In the genomic region with DNA sequence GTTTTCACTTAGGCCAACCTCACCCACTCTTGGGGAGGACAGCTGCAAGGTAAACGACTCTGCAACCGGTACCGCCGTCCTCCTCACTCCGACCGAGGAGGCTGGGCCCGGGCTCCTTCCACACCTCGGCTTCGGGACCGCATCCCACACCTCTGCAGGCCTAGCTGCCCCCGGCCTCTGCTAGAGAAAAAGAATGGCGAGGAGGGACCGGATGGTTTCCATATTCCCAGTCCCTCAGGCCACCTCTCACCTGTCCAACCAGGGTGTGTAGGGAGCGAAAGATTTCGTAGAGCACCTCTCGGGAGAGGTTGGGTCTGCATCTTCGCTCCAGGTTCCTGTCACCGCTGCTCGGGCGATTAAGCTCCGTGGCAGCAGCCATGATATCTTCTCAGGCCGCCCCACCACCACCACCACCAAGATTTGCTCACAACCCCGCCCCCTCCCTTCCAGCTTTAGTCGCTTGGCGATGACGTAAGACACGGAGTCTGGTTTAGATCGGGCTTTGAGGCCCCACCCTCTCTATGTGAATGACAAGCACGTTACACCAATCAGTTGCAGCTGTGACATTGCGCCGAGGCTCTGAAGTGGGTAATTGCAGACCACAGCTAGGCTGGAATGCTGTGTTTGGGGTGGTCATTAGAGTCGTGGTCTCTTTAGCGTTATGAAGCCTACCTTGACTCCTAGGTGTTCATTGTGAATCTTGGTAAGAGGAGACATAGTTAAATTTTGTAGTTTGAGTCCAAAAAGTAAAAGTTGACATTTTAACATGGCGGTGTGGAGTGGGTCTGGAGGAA, we compare ENCODE assay signal across 1 cellular context.
A peak's percentile ranks its signal among the peaks of the same experiment; 100 is the strongest.
TF ChIP-seq lines count a peak whose summit lies in the region.

Gene MBIP (minus strand): TSS at position 428 of the 794 bp plus-strand sequence. CDS start 49 bp downstream, at position 379.

TF ChIP-seq in HepG2, 621 proteins besides CTCF, POLR2A, EP300 and RAD21 (continued from another document and continues in another):
- TF ChIP-seq DMTF1 (CRISPR knock-in tag; IDR thresholded peaks at IDR 0.05) = no peak
- TF ChIP-seq TEF (CRISPR knock-in tag; IDR thresholded peaks at IDR 0.05) = peak; percentile 29; the same call in 1 of the 2 replicates
- TF ChIP-seq ZBTB38 (CRISPR knock-in tag; IDR thresholded peaks at IDR 0.05) = peak; percentile 86
- peak; percentile 95; the same call in 1 of the 2 replicates for TF ChIP-seq ZNF556 (CRISPR knock-in tag; IDR thresholded peaks at IDR 0.05; ENCODE audit: borderline replicate concordance)
- no peak for TF ChIP-seq ZNF615 (CRISPR knock-in tag; IDR thresholded peaks at IDR 0.05; ENCODE audit: borderline replicate concordance)
- no peak; the same call in 1 of the 2 replicates for TF ChIP-seq MNT (IDR thresholded peaks at IDR 0.05)
- TF ChIP-seq NR2F6 (IDR thresholded peaks at IDR 0.05) = no peak
- peak; percentile 19; the same call in 1 of the 2 replicates for TF ChIP-seq NR2F6 (CRISPR knock-in tag; IDR thresholded peaks at IDR 0.05)
- TF ChIP-seq ZNF430 (CRISPR knock-in tag; IDR thresholded peaks at IDR 0.05) = no peak; the same call in 1 of the 2 replicates
- peak; percentile 35 for TF ChIP-seq ZNF124 (CRISPR knock-in tag; IDR thresholded peaks at IDR 0.05)
- TF ChIP-seq, protein P1, sequence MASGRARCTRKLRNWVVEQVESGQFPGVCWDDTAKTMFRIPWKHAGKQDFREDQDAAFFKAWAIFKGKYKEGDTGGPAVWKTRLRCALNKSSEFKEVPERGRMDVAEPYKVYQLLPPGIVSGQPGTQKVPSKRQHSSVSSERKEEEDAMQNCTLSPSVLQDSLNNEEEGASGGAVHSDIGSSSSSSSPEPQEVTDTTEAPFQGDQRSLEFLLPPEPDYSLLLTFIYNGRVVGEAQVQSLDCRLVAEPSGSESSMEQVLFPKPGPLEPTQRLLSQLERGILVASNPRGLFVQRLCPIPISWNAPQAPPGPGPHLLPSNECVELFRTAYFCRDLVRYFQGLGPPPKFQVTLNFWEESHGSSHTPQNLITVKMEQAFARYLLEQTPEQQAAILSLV (CRISPR knock-in tag; IDR thresholded peaks at IDR 0.05; ENCODE audit: borderline replicate concordance) = 0 out of 2 replicates have a peak, but pooled peaks have one; percentile 99
- peak; percentile 17; the same call in 1 of the 2 replicates for TF ChIP-seq ZNF3 (CRISPR knock-in tag; IDR thresholded peaks at IDR 0.05)
- TF ChIP-seq, protein P2, sequence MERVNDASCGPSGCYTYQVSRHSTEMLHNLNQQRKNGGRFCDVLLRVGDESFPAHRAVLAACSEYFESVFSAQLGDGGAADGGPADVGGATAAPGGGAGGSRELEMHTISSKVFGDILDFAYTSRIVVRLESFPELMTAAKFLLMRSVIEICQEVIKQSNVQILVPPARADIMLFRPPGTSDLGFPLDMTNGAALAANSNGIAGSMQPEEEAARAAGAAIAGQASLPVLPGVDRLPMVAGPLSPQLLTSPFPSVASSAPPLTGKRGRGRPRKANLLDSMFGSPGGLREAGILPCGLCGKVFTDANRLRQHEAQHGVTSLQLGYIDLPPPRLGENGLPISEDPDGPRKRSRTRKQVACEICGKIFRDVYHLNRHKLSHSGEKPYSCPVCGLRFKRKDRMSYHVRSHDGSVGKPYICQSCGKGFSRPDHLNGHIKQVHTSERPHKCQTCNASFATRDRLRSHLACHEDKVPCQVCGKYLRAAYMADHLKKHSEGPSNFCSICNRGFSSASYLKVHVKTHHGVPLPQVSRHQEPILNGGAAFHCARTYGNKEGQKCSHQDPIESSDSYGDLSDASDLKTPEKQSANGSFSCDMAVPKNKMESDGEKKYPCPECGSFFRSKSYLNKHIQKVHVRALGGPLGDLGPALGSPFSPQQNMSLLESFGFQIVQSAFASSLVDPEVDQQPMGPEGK (CRISPR knock-in tag; IDR thresholded peaks at IDR 0.05) = peak; percentile 87
- peak; percentile 72; the same call in 1 of the 2 replicates for TF ChIP-seq ZNF333 (CRISPR knock-in tag; IDR thresholded peaks at IDR 0.05; ENCODE audit: borderline replicate concordance)
- TF ChIP-seq, protein P3, sequence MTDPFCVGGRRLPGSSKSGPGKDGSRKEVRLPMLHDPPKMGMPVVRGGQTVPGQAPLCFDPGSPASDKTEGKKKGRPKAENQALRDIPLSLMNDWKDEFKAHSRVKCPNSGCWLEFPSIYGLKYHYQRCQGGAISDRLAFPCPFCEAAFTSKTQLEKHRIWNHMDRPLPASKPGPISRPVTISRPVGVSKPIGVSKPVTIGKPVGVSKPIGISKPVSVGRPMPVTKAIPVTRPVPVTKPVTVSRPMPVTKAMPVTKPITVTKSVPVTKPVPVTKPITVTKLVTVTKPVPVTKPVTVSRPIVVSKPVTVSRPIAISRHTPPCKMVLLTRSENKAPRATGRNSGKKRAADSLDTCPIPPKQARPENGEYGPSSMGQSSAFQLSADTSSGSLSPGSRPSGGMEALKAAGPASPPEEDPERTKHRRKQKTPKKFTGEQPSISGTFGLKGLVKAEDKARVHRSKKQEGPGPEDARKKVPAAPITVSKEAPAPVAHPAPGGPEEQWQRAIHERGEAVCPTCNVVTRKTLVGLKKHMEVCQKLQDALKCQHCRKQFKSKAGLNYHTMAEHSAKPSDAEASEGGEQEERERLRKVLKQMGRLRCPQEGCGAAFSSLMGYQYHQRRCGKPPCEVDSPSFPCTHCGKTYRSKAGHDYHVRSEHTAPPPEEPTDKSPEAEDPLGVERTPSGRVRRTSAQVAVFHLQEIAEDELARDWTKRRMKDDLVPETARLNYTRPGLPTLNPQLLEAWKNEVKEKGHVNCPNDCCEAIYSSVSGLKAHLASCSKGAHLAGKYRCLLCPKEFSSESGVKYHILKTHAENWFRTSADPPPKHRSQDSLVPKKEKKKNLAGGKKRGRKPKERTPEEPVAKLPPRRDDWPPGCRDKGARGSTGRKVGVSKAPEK (CRISPR knock-in tag; IDR thresholded peaks at IDR 0.05; ENCODE audit: borderline replicate concordance) = no peak; the same call in 1 of the 2 replicates
- TF ChIP-seq ZNF781 (CRISPR knock-in tag; IDR thresholded peaks at IDR 0.05; ENCODE audit: borderline replicate concordance, not compliant biosample characterization) = peak; percentile 96
- TF ChIP-seq, protein P4, sequence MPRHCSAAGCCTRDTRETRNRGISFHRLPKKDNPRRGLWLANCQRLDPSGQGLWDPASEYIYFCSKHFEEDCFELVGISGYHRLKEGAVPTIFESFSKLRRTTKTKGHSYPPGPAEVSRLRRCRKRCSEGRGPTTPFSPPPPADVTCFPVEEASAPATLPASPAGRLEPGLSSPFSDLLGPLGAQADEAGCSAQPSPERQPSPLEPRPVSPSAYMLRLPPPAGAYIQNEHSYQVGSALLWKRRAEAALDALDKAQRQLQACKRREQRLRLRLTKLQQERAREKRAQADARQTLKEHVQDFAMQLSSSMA (CRISPR knock-in tag; IDR thresholded peaks at IDR 0.05) = peak; percentile 96; the same call in 1 of the 2 replicates
- TF ChIP-seq HOXA7 (CRISPR knock-in tag; IDR thresholded peaks at IDR 0.05) = no peak
- peak; percentile 86; the same call in 1 of the 2 replicates for TF ChIP-seq ZFYVE20 (CRISPR knock-in tag; IDR thresholded peaks at IDR 0.05; ENCODE audit: borderline replicate concordance, low read depth)
- TF ChIP-seq RFX5 (IDR thresholded peaks at IDR 0.05; ENCODE audit: low read depth, low read length) = peak; percentile 67
- TF ChIP-seq MXD1 (CRISPR knock-in tag; IDR thresholded peaks at IDR 0.05) = peak; percentile 94
- TF ChIP-seq ZSCAN31 (CRISPR knock-in tag; IDR thresholded peaks at IDR 0.05; ENCODE audit: low read depth) = peak; percentile 94; the same call in 1 of the 2 replicates
- TF ChIP-seq HNRNPK (IDR thresholded peaks at IDR 0.05; ENCODE audit: low read depth, low read length, poor library complexity, severe bottlenecking) = no peak
- no peak for TF ChIP-seq ZNF251 (CRISPR knock-in tag; IDR thresholded peaks at IDR 0.05)
- TF ChIP-seq, protein P5, sequence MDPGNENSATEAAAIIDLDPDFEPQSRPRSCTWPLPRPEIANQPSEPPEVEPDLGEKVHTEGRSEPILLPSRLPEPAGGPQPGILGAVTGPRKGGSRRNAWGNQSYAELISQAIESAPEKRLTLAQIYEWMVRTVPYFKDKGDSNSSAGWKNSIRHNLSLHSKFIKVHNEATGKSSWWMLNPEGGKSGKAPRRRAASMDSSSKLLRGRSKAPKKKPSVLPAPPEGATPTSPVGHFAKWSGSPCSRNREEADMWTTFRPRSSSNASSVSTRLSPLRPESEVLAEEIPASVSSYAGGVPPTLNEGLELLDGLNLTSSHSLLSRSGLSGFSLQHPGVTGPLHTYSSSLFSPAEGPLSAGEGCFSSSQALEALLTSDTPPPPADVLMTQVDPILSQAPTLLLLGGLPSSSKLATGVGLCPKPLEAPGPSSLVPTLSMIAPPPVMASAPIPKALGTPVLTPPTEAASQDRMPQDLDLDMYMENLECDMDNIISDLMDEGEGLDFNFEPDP (CRISPR knock-in tag; conservative IDR thresholded peaks at IDR 0.05) = 0 out of 2 replicates have a peak, but pooled peaks have one; percentile 67
- no peak for TF ChIP-seq ATAD3A (CRISPR knock-in tag; IDR thresholded peaks at IDR 0.05)
- TF ChIP-seq, protein P6, sequence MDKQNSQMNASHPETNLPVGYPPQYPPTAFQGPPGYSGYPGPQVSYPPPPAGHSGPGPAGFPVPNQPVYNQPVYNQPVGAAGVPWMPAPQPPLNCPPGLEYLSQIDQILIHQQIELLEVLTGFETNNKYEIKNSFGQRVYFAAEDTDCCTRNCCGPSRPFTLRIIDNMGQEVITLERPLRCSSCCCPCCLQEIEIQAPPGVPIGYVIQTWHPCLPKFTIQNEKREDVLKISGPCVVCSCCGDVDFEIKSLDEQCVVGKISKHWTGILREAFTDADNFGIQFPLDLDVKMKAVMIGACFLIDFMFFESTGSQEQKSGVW (CRISPR knock-in tag; IDR thresholded peaks at IDR 0.05; ENCODE audit: borderline replicate concordance) = no peak
- peak; percentile 67 for TF ChIP-seq RBFOX2 (IDR thresholded peaks at IDR 0.05; ENCODE audit: low read depth, low read length)
- no peak; the same call in none of the 2 replicates for TF ChIP-seq SIX4 (CRISPR knock-in tag; IDR thresholded peaks at IDR 0.05)
- no peak for TF ChIP-seq MTA3 (CRISPR knock-in tag; IDR thresholded peaks at IDR 0.05)
- peak; percentile 89 for TF ChIP-seq HDAC1 (CRISPR knock-in tag; IDR thresholded peaks at IDR 0.05)
- TF ChIP-seq TBP (CRISPR knock-in tag; IDR thresholded peaks at IDR 0.05) = no peak
- peak; percentile 64 for TF ChIP-seq ISL2 (CRISPR knock-in tag; IDR thresholded peaks at IDR 0.05)
- TF ChIP-seq ZNF605 (CRISPR knock-in tag; IDR thresholded peaks at IDR 0.05) = no peak
- peak; percentile 90 for TF ChIP-seq TOPORS (CRISPR knock-in tag; IDR thresholded peaks at IDR 0.05)
- TF ChIP-seq SALL1 (CRISPR knock-in tag; IDR thresholded peaks at IDR 0.05) = peak; percentile 95
- TF ChIP-seq AGO2 (optimal IDR thresholded peaks at IDR 0.05; ENCODE audit: low read depth, low read length) = peak; percentile 55
- TF ChIP-seq YEATS2 (CRISPR knock-in tag; IDR thresholded peaks at IDR 0.05; ENCODE audit: borderline replicate concordance) = peak; percentile 94
- TF ChIP-seq KLF11 (CRISPR knock-in tag; IDR thresholded peaks at IDR 0.05) = peak; percentile 76
- TF ChIP-seq ZNF362 (CRISPR knock-in tag; IDR thresholded peaks at IDR 0.05; ENCODE audit: borderline replicate concordance) = peak; percentile 15; the same call in 1 of the 2 replicates
- no peak for TF ChIP-seq ZNF782 (CRISPR knock-in tag; IDR thresholded peaks at IDR 0.05; ENCODE audit: borderline replicate concordance)
- TF ChIP-seq ZEB1 (IDR thresholded peaks at IDR 0.05; ENCODE audit: insufficient replicate concordance, low read depth) = peak; percentile 32
- TF ChIP-seq FOXM1 (CRISPR knock-in tag; IDR thresholded peaks at IDR 0.05) = no peak
